Comparison of ENCODE assay signal across 13 cellular contexts in genomic region chr1:236808564-236809130, GRCh38. TPM values are rescaled to one million over a fixed set of nuclear protein-coding genes. Genes with fewer than 3 reads are reported as not detected.
DNase-seq lines count a peak whose midpoint lies in the region; TF ChIP-seq lines count a peak whose summit lies in the region.
"Had no signal": no experiment of that assay in that cellular context is flagged by ENCODE, and none has a peak within 500 bp of the region (broad histone marks: within the 10 kb centered on the region; RNA-seq: fewer than 3 reads in every experiment).

No MANE protein-coding gene starts in this region.

- peaks cover 0 to 36% (median 0%) of the 10 kb centered on the region in 3 donors for H3K36me3 ChIP-seq in Peyer's patch
- H3K36me3 ChIP-seq in testis (ENCODE audit: low read depth, missing control alignments) = no peaks in the 10 kb centered on the region

- H3K27ac ChIP-seq in Peyer's patch (peak overlapping the region in 3 of 4 donors; percentile 5 to 68 (median 7)), testis (no peak overlapping the region)
- H3K27ac ChIP-seq: parathyroid adenoma had no signal

- H3K9me3 ChIP-seq in Peyer's patch (no peaks in the 10 kb centered on the region), testis (no peaks in the 10 kb centered on the region)

- H3K4me3 ChIP-seq in Peyer's patch = no peak overlapping the region
- no peak overlapping the region for H3K4me3 ChIP-seq in fibroblast of mammary gland (ENCODE audit: control insufficient read depth, low read depth, low read length)
- H3K4me3 ChIP-seq in testis = no peak overlapping the region
- H3K4me3 ChIP-seq: smooth muscle cell had no signal

- DNase-seq in DMS79 treated with DMSO at 0.1 percent for 48 hours (lab: John Stamatoyannopoulos, UW) = peak; percentile 93
- DNase-seq in Peyer's patch = peak in 1 of 3 donors; percentile 58
- DNase-seq in fibroblast of mammary gland (ENCODE audit: low read depth) = peak; percentile 14
- DNase-seq in mucosa of gallbladder (ENCODE audit: low spot score) = peak; percentile 30
- no peak for DNase-seq in LoVo (ENCODE audit: low spot score)
- no peak for DNase-seq in NOMO-1 (lab: John Stamatoyannopoulos, UW; ENCODE audit: unreplicated experiment in 2 of 2)
- no peak for DNase-seq in testis
- DNase-seq: DMS153, H9, NCI-H187 treated with DMSO at 0.1 percent for 48 hours, NCI-H526 treated with DMSO at 0.1 percent for 48 hours had no signal

- TF ChIP-seq CTCF in Peyer's patch (IDR thresholded peaks at IDR 0.05) = no peak
- TF ChIP-seq CTCF in fibroblast of mammary gland (conservative IDR thresholded peaks at IDR 0.05; ENCODE audit: control insufficient read depth, insufficient read depth, low read depth, low read length) = no peak
- TF ChIP-seq CTCF in testis (IDR thresholded peaks at IDR 0.05) = no peak

- TF ChIP-seq POLR2A in Peyer's patch (IDR thresholded peaks at IDR 0.05) = no peak
- TF ChIP-seq POLR2A in testis (IDR thresholded peaks at IDR 0.05) = no peak

- 63 to 76% methylated on average over 8 of the region's 8 CpGs for WGBS in testis, 2 donors

- peaks cover 0 to 28% (median 0%) of the 10 kb centered on the region in 4 donors for H3K4me1 ChIP-seq in Peyer's patch
- peaks cover 3% of the 10 kb centered on the region for H3K4me1 ChIP-seq in testis
- H3K4me1 ChIP-seq: parathyroid adenoma had no signal

- H3K27me3 ChIP-seq in Peyer's patch = no peaks in the 10 kb centered on the region
- no peaks in the 10 kb centered on the region for H3K27me3 ChIP-seq in testis

- intact Hi-C loops in testis (cut with DNase I; ENCODE audit: low total_unique reads) = no loop called here

RNA-seq across cellular contexts. Expression of gene MTR, which starts 13.6 kb away (rescaled TPM):
- 10 to 100 TPM in 3 of 4 donors, 1 to 10 TPM in 1; 9.6 to 33.0 (median 24.8) TPM for total RNA-seq in Peyer's patch
- total RNA-seq in mucosa of gallbladder = 46.4 TPM
- 10 to 100 TPM; 54.0 to 65.4 TPM for total RNA-seq in testis
- 23.4 TPM for polyA plus RNA-seq in testis (ENCODE audit: insufficient read depth, low read depth, low replicate concordance)

Comparison
In these comparisons a context has a peak if more than half of its experiments do, and no peak if none do; other contexts are left out.
1. DNase-seq: peak in DMS79 treated with DMSO at 0.1 percent for 48 hours (single experiment), fibroblast of mammary gland (single experiment) and mucosa of gallbladder (single experiment); none in LoVo (single experiment), NOMO-1 (0 of 2) and testis (single experiment).
2. H3K27ac ChIP-seq: peak in Peyer's patch (3 of 4); none in testis (0 of 2).